In genomic region chr5:84436866-84437265, GRCh38 we compare ENCODE assay signal across 1 cellular context.
TF ChIP-seq lines count a peak whose summit lies in the region.

No MANE protein-coding gene starts in this region.

TF ChIP-seq in IMR-90, 13 proteins besides CTCF, POLR2A, EP300 and RAD21:
- TF ChIP-seq BHLHE40 (IDR thresholded peaks at IDR 0.05; ENCODE audit: low read depth, low read length) (no peak), RFX5 (IDR thresholded peaks at IDR 0.05; ENCODE audit: low read depth, low read length) (no peak), SMC3 (IDR thresholded peaks at IDR 0.05; ENCODE audit: low read depth, low read length) (no peak), NFE2L2 (IDR thresholded peaks at IDR 0.05; ENCODE audit: low read depth, low read length) (no peak), USF2 (IDR thresholded peaks at IDR 0.05; ENCODE audit: low read depth, low read length) (no peak), FOS (IDR thresholded peaks at IDR 0.05; ENCODE audit: low read depth, low read length) (no peak), RCOR1 (IDR thresholded peaks at IDR 0.05; ENCODE audit: insufficient replicate concordance, low read length) (no peak), MAZ (IDR thresholded peaks at IDR 0.05; ENCODE audit: borderline replicate concordance, low read depth, low read length) (no peak), CEBPB (IDR thresholded peaks at IDR 0.05; ENCODE audit: low read depth, low read length) (no peak), CHD1 (IDR thresholded peaks at IDR 0.05; ENCODE audit: low read depth, low read length) (no peak)
- TF ChIP-seq, protein P1, sequence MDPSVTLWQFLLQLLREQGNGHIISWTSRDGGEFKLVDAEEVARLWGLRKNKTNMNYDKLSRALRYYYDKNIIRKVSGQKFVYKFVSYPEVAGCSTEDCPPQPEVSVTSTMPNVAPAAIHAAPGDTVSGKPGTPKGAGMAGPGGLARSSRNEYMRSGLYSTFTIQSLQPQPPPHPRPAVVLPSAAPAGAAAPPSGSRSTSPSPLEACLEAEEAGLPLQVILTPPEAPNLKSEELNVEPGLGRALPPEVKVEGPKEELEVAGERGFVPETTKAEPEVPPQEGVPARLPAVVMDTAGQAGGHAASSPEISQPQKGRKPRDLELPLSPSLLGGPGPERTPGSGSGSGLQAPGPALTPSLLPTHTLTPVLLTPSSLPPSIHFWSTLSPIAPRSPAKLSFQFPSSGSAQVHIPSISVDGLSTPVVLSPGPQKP (IDR thresholded peaks at IDR 0.05; ENCODE audit: borderline replicate concordance, low read depth, low read length), result no peak
